Comparison of ENCODE assay signal across 19 cellular contexts in genomic region chr12:13365782-13366366, GRCh38.
"Had no signal": no experiment of that assay in that cellular context is flagged by ENCODE, and none has a peak within 500 bp of the region (broad histone marks: within the 10 kb centered on the region; RNA-seq: fewer than 3 reads in every experiment).

No MANE protein-coding gene starts in this region.

- FAIRE-seq: bronchial epithelial cell, endometrium had no signal

- H3K9me3 ChIP-seq: tibial nerve, uterus had no signal

- H3K27me3 ChIP-seq: tibial nerve, uterus had no signal

- H3K36me3 ChIP-seq: tibial nerve, uterus had no signal

- ATAC-seq: activated CD4-positive, CD25-positive, alpha-beta regulatory T cell treated with anti-CD3 and anti-CD28 coated beads, Interleukin-2, amount 50 U/mL, for 24 hours had no signal

- H3K4me1 ChIP-seq: tibial nerve, uterus had no signal

- H3K4me3 ChIP-seq: skin epidermis, tibial nerve, uterus had no signal

- DNase-seq: activated CD4-positive, alpha-beta memory T cell treated with anti-CD3 and anti-CD28 coated beads, Interleukin-2, amount 10 ng/mL, durations not matched to agents 7 days and 5 days; activated CD4-positive, alpha-beta T cell treated with anti-CD3 and anti-CD28 coated beads, Interleukin-2, amount 10 ng/mL, durations not matched to agents 24 days and 14 days; activated effector memory CD4-positive, alpha-beta T cell treated with anti-CD3 and anti-CD28 coated beads, Interleukin-2, amount 50 U/mL, for 16 hours; activated naive CD4-positive, alpha-beta T cell treated with anti-CD3 and anti-CD28 coated beads, Interleukin-2, amount 10 ng/mL, durations not matched to agents 7 days and 5 days; cortex of kidney; foreskin melanocyte; hippocampal formation; kidney glomerular epithelial cell; nucleus accumbens; stimulated activated CD4-positive, alpha-beta T cell treated with anti-CD3 and anti-CD28 coated beads, Interleukin-1b, Interleukin-23, amount 100 ng/mL, for 48 hours; substantia nigra; T-helper 2 cell; uterus had no signal

- H3K27ac ChIP-seq: skin epidermis, tibial nerve, uterus, VCaP had no signal
